Comparison of ENCODE assay signal across 10 cellular contexts in genomic region chr1:155944396-155944728, GRCh38. TPM values are rescaled to one million over a fixed set of nuclear protein-coding genes. Genes with fewer than 3 reads are reported as not detected.
DNase-seq lines count a peak whose midpoint lies in the region; ATAC-seq and TF ChIP-seq lines count a peak whose summit lies in the region.
"Had no signal": no experiment of that assay in that cellular context is flagged by ENCODE, and none has a peak within 500 bp of the region (broad histone marks: within the 10 kb centered on the region; RNA-seq: fewer than 3 reads in every experiment).

No MANE protein-coding gene starts in this region.

- BruUV-seq in Calu3 (replicated peaks; lab: Mats Ljungman, UMichigan) = no TSS peak

- intact Hi-C loops in Calu3 (cut with micrococcal nuclease; ENCODE audit: unreplicated experiment) = loop anchor here (5.0 kb wide), 1 partner anchor 123 kb away; no protein-coding TSS in a partner anchor

- CTCF ChIA-PET in Calu3 (lab: Charles Lee) = interaction anchor here (0.5 to 0.7 kb wide), 2 partner anchors 122 to 397 kb away, joined by 4 to 6 read pairs; no protein-coding TSS in a partner anchor
- CTCF ChIA-PET in RWPE1 (lab: Yijun Ruan, JAX) = interaction anchor here (0.6 to 1.1 kb wide), 3 partner anchors 25 to 281 kb away, joined by 3 to 4 read pairs (median 3); no protein-coding TSS in a partner anchor

- H3K27ac Mint-ChIP-seq in Calu3 (ENCODE audit: unreplicated experiment) = peak overlapping the region; percentile 56
- peak overlapping the region; percentile 91 for H3K27ac Mint-ChIP-seq in memory B cell

- H3K4me1 Mint-ChIP-seq in Calu3 (ENCODE audit: low read depth, unreplicated experiment) = peaks cover 59% of the 10 kb centered on the region
- peaks cover 56% of the 10 kb centered on the region for H3K4me1 Mint-ChIP-seq in memory B cell

- no peak overlapping the region for H3K4me3 Mint-ChIP-seq in Calu3 (ENCODE audit: low read depth, unreplicated experiment)
- peak overlapping the region; percentile 40 for H3K4me3 Mint-ChIP-seq in memory B cell

- ATAC-seq in memory B cell (ENCODE audit: low read depth) (no peak), GM21360 (IDR thresholded peaks at IDR 0.05; ENCODE audit: unreplicated experiment) (no peak), GM19328 (IDR thresholded peaks at IDR 0.05; ENCODE audit: unreplicated experiment) (no peak)
- ATAC-seq: gastrocnemius medialis had no signal

- POLR2A ChIA-PET in RWPE1 (lab: Yijun Ruan, JAX; ENCODE audit: low non-redundant PET) = no interaction called here

- TF ChIP-seq CTCF in Calu3 (IDR thresholded peaks at IDR 0.05; ENCODE audit: unreplicated experiment) (no peak), RWPE1 (conservative IDR thresholded peaks at IDR 0.05; ENCODE audit: low read depth) (no peak)

- H3K36me3 Mint-ChIP-seq in Calu3 (ENCODE audit: insufficient read depth, unreplicated experiment) (peaks cover 93% of the 10 kb centered on the region), memory B cell (peaks cover 5% of the 10 kb centered on the region)

- peak overlapping the region; percentile 87 for H3K27ac ChIP-seq in RWPE1

- DNase-seq in NCI-H1105 treated with DMSO at 0.1 percent for 48 hours (lab: John Stamatoyannopoulos, UW) = peak; percentile 54
- no peak for DNase-seq in NCI-H1105 (lab: John Stamatoyannopoulos, UW)
- DNase-seq in Calu3 = no peak
- no peak for DNase-seq in RWPE1 (ENCODE audit: low spot score)
- no peak for DNase-seq in memory B cell (ENCODE audit: low spot score in 2 of 2)
- no peak for DNase-seq in erythroblast (lab: John Stamatoyannopoulos, UW)
- DNase-seq: gastrocnemius medialis, NCI-H1930 had no signal

- H3K9me3 Mint-ChIP-seq in Calu3 (ENCODE audit: low read depth, unreplicated experiment) (no peaks in the 10 kb centered on the region), memory B cell (no peaks in the 10 kb centered on the region)

- TF ChIP-seq POLR2A in erythroblast (IDR thresholded peaks at IDR 0.05; ENCODE audit: low read length) = no peak

- H3K27me3 Mint-ChIP-seq in Calu3 (ENCODE audit: unreplicated experiment) (no peaks in the 10 kb centered on the region), memory B cell (no peaks in the 10 kb centered on the region)

RNA-seq across cellular contexts. Expression of gene RXFP4, which starts 2.9 kb away (rescaled TPM):
- not detected in 2 replicates for total RNA-seq in Calu3 (2022)
- total RNA-seq: gastrocnemius medialis had no signal

RNA-seq across cellular contexts. Expression of gene KHDC4, which starts 10.1 kb away (rescaled TPM):
- 99.3 and 107 TPM in 2 replicates for total RNA-seq in Calu3 (2022)

RNA-seq across cellular contexts. Expression of gene RIT1, which starts 33.2 kb away (rescaled TPM):
- 34.4 and 34.7 TPM in 2 replicates for total RNA-seq in Calu3 (2022)

RNA-seq across cellular contexts. Expression of gene ARHGEF2, which starts 34.0 kb away (rescaled TPM):
- total RNA-seq in Calu3 (2022) = 69.2 and 97.6 TPM in 2 replicates
